ENCODE assay signal across 8 cellular contexts in the genomic region with DNA sequence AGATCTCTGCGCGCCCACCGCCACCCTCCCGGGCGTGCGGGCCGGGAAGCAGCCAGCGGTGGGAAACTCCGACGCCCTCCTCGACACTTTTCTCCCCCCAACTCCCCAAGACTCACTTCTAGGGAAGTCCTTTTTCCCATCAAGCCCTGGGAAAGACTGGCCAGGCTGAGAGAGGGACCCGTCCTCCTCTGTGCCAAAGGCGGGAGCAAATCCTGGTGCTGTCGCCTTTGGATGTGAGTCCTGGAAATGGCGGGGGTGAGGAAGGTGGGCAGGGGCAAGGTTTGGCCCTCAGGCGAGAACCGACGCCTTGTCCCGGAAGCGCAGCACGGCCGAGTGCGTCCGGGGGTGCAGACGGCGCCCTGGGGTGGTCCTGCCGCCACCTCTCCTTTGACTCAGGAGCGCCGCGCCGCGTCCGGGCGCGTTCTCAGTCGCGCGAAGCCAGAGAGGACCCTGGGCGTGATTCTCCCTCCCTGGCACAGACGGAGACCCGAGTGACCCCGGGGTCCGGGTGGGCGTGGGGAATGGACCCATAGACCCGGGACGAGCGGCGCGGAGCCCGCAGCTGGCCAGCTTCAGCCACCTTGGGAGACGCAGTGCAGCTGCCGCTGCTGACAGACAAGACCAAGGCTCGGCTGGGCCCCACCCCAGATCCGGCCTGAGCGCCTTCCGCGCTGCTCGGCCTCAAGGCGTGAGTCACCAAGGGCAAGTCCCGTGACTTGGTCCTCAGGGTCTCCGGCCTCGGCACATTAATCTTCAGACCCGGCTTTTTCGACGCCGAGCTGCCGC. TPM values are rescaled to one million over a fixed set of nuclear protein-coding genes. Genes with fewer than 3 reads are reported as not detected.
A peak's percentile ranks its signal among the peaks of the same experiment; 100 is the strongest.
DNase-seq lines count a peak whose midpoint lies in the region; ATAC-seq, FAIRE-seq and TF ChIP-seq lines count a peak whose summit lies in the region.

No MANE protein-coding gene starts in this region.

- peak overlapping the region in 2 of 59 donors; percentile 18 to 23 for H3K27ac ChIP-seq in dorsolateral prefrontal cortex

- peaks cover 71% of the 10 kb centered on the region for H3K27me3 Mint-ChIP-seq in T-helper 17 cell
- peaks cover 73% of the 10 kb centered on the region for H3K27me3 Mint-ChIP-seq in stimulated activated naive CD8-positive, alpha-beta T cell treated with anti-CD3 and anti-CD28 coated beads, Interleukin-15, amount 100 ng/mL, for 72 hours

- peaks cover 42% of the 10 kb centered on the region for H3K4me1 Mint-ChIP-seq in T-helper 17 cell
- H3K4me1 Mint-ChIP-seq in stimulated activated naive CD8-positive, alpha-beta T cell treated with anti-CD3 and anti-CD28 coated beads, Interleukin-15, amount 100 ng/mL, for 72 hours, result peaks cover 75% of the 10 kb centered on the region

- WGBS in lower leg skin, 2 donors, result 4 to 5% methylated on average over 26 of the region's 67 CpGs

- no peaks in the 10 kb centered on the region for H3K9me3 ChIP-seq in T-helper 17 cell (ENCODE audit: control insufficient read depth, low read length, poor library complexity, severe bottlenecking)

- H3K9me3 Mint-ChIP-seq in stimulated activated naive CD8-positive, alpha-beta T cell treated with anti-CD3 and anti-CD28 coated beads, Interleukin-15, amount 100 ng/mL, for 72 hours, result no peaks in the 10 kb centered on the region

- TF ChIP-seq CTCF in AG04449 (IDR thresholded peaks at IDR 0.05; ENCODE audit: insufficient read depth, low read length, missing control alignments), result peak; percentile 55
- peak in 1 of 56 donors; percentile 16 for TF ChIP-seq CTCF in dorsolateral prefrontal cortex (IDR thresholded peaks at IDR 0.05 in 54 of 56, conservative IDR thresholded peaks at IDR 0.05 in 2 of 56; ENCODE audit: low read depth in 1 of 56, partially characterized antibody in 56 of 56)
- peak in 1 of 3 donors; percentile 8 for TF ChIP-seq CTCF in lower leg skin (IDR thresholded peaks at IDR 0.05)

- no peak overlapping the region for H3K27ac Mint-ChIP-seq in T-helper 17 cell
- H3K27ac Mint-ChIP-seq in stimulated activated naive CD8-positive, alpha-beta T cell treated with anti-CD3 and anti-CD28 coated beads, Interleukin-15, amount 100 ng/mL, for 72 hours, result peak overlapping the region in 1 of 2 donors; percentile 64

- DNase-seq in AG04449 (ENCODE audit: low read depth, low spot score), result no peak
- peak; percentile 58 for DNase-seq in GM18507 (ENCODE audit: extremely low spot score, insufficient read length, low read depth)
- DNase-seq in T-helper 17 cell, result no peak
- DNase-seq in dorsolateral prefrontal cortex, result no peak
- DNase-seq in lower leg skin (ENCODE audit: low spot score in 2 of 2), result peak; percentile 84 to 97
- peak; percentile 67 to 73 for DNase-seq in stimulated activated naive CD8-positive, alpha-beta T cell treated with anti-CD3 and anti-CD28 coated beads, Interleukin-15, amount 100 ng/mL, for 72 hours
- no peak for DNase-seq in HuH-7.5 (ENCODE audit: low spot score)

- CTCF ChIA-PET in AG04449 (lab: Yijun Ruan, JAX), result interaction anchor here (1.0 to 13.6 kb wide), 4 partner anchors 10 to 84 kb away, joined by 3 to 202 read pairs (median 20); a partner anchor contains a TSS

- peak overlapping the region; percentile 75 for H3K4me3 Mint-ChIP-seq in T-helper 17 cell
- peak overlapping the region; percentile 80 to 87 for H3K4me3 Mint-ChIP-seq in stimulated activated naive CD8-positive, alpha-beta T cell treated with anti-CD3 and anti-CD28 coated beads, Interleukin-15, amount 100 ng/mL, for 72 hours

- intact Hi-C loops in dorsolateral prefrontal cortex (cut with DNase I), result no loop called here
- intact Hi-C loops in lower leg skin (cut with DNase I; ENCODE audit: low total_unique reads), result no loop called here

- peak; percentile 66 for FAIRE-seq in GM18507 (lab: Jason Lieb, UNC)

- TF ChIP-seq POLR2A in lower leg skin (IDR thresholded peaks at IDR 0.05), result peak in 1 of 2 donors; percentile 23

- peaks cover 13% of the 10 kb centered on the region for H3K36me3 Mint-ChIP-seq in T-helper 17 cell (ENCODE audit: low read depth)

- POLR2A ChIA-PET in AG04449 (lab: Yijun Ruan, JAX), result interaction anchor here (0.6 to 1.5 kb wide), 7 partner anchors 20 to 87 kb away, joined by 3 to 11 read pairs (median 3); a partner anchor contains a TSS

- ATAC-seq in HG03108 (IDR thresholded peaks at IDR 0.05; ENCODE audit: unreplicated experiment) (peak; percentile 35), T-helper 17 cell (no peak)
- peak; percentile 51 for ATAC-seq in stimulated activated naive CD8-positive, alpha-beta T cell treated with anti-CD3 and anti-CD28 coated beads, Interleukin-15, amount 100 ng/mL, for 72 hours

- H3K27me3 ChIP-seq in dorsolateral prefrontal cortex, result peaks cover 8 to 77% (median 61%) of the 10 kb centered on the region in 45 donors

- H3K4me3 ChIP-seq in AG04449 (ENCODE audit: low read depth, low read length) (peak overlapping the region; percentile 64), dorsolateral prefrontal cortex (peak overlapping the region in 55 of 59 donors; percentile 12 to 61 (median 42)), lower leg skin (ENCODE audit: low read depth, poor library complexity, severe bottlenecking) (peak overlapping the region; percentile 40)

RNA-seq across cellular contexts. Expression of a gene that starts 3.5 kb away (rescaled TPM):
- total RNA-seq in T-helper 17 cell (under 1 TPM in 1 of 2 donors, not detected in 1; 0.26 TPM), dorsolateral prefrontal cortex (1 to 10 TPM in 5 of 120 experiments, under 1 TPM in 2, not detected in 113; 0.56 to 1.7 (median 1.4) TPM), lower leg skin (1 to 10 TPM in 1 of 4 donors, under 1 TPM in 1, not detected in 2; 0.55 to 1.2 TPM)

RNA-seq across cellular contexts. Expression of a gene that starts 4.6 kb away (rescaled TPM):
- total RNA-seq in T-helper 17 cell, result 10 to 100 TPM; 28.2 to 31.5 TPM
- 10 to 100 TPM; 12.1 to 39.8 (median 22.4) TPM for total RNA-seq in dorsolateral prefrontal cortex
- total RNA-seq in lower leg skin, result 10 to 100 TPM; 13.3 to 38.4 (median 24.1) TPM

RNA-seq across cellular contexts. Expression of a gene that starts 11.3 kb away (rescaled TPM):
- 1 to 10 TPM in 1 of 2 donors, under 1 TPM in 1; 0.16 to 1.5 TPM for total RNA-seq in T-helper 17 cell
- 1 to 10 TPM in 77 of 120 experiments, under 1 TPM in 39, not detected in 4; 0.24 to 6.1 (median 1.4) TPM for total RNA-seq in dorsolateral prefrontal cortex
- not detected for total RNA-seq in lower leg skin

RNA-seq across cellular contexts. Expression of a gene that starts 20.0 kb away (rescaled TPM):
- 10 to 100 TPM; 32.3 to 36.6 TPM for total RNA-seq in T-helper 17 cell
- 10 to 100 TPM in 115 of 120 experiments, 1 to 10 TPM in 5; 7.8 to 28.4 (median 15.7) TPM for total RNA-seq in dorsolateral prefrontal cortex
- total RNA-seq in lower leg skin, result 10 to 100 TPM; 18.4 to 26.1 (median 21.9) TPM

RNA-seq across cellular contexts. Expression of a gene that starts 20.1 kb away (rescaled TPM):
- total RNA-seq in T-helper 17 cell (10 to 100 TPM; 13.7 to 14.7 TPM), dorsolateral prefrontal cortex (10 to 100 TPM in 119 of 120 experiments, 1 to 10 TPM in 1; 8.0 to 35.4 (median 19.6) TPM), lower leg skin (10 to 100 TPM; 11.7 to 16.1 (median 13.4) TPM)

Comparison
In these comparisons a context has a peak if more than half of its experiments do, and no peak if none do; other contexts are left out.
1. DNase-seq: peak in GM18507 (single experiment), lower leg skin (2 of 2) and stimulated activated naive CD8-positive, alpha-beta T cell treated with anti-CD3 and anti-CD28 coated beads, Interleukin-15, amount 100 ng/mL, for 72 hours (2 of 2); none in AG04449 (single experiment), T-helper 17 cell (0 of 3), dorsolateral prefrontal cortex (0 of 10) and HuH-7.5 (single experiment).
2. Peak in every context shown above with its lines, with median percentiles within 50 percentile points of each other: H3K4me3 ChIP-seq.